In the genomic region with DNA sequence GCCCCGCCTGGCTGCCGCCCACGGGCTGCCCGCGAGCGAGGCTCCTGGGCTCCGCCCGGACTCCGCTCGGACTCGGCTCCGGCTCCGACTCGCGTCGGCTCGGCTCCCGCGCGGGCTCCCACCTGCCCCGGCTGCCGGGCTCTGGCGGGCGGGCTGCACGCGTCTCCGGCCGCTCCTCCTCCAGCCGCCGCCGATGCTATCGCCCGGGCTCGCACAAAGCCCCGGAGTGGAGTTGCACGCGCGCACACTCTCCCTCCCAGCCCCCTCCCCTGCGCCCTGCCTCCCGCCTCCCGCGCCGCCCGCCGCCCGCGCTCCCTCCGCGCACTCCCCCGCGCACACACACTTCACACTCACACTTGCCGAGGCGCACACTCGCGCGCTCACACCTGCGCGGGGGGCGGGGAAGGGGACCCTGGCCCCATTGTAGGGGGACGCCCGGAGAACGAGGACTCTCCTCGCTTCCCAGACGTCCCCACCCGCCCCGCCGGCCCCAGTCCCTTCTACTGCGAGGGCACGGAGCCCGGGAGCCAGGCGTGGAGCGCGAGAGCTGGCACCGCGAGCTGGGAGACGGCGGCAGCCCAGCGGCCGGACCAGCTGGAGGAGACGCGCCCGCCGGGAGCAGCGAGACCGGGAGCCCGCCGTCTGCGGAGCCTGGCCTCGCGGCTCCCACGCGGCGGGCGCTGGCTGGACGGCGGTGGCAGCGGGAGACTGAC, we compare ENCODE assay signal across 2 cellular contexts.
TF ChIP-seq lines count a peak whose summit lies in the region.

A gene (minus strand): TSS at position 215 of the 713 bp plus-strand sequence. CDS start 407 bp downstream, outside the sequence.

TF ChIP-seq in HEK293T, 16 proteins besides CTCF, POLR2A, EP300 and RAD21:
- no peak for TF ChIP-seq NFRKB (IDR thresholded peaks at IDR 0.05)
- TF ChIP-seq FOXM1 (IDR thresholded peaks at IDR 0.05; ENCODE audit: borderline replicate concordance) = no peak

TF ChIP-seq in HepG2, 621 proteins besides CTCF, POLR2A, EP300 and RAD21:
- no peak for TF ChIP-seq SRSF4 (IDR thresholded peaks at IDR 0.05; ENCODE audit: low read depth, low read length, poor library complexity, severe bottlenecking)
- TF ChIP-seq, protein P1, sequence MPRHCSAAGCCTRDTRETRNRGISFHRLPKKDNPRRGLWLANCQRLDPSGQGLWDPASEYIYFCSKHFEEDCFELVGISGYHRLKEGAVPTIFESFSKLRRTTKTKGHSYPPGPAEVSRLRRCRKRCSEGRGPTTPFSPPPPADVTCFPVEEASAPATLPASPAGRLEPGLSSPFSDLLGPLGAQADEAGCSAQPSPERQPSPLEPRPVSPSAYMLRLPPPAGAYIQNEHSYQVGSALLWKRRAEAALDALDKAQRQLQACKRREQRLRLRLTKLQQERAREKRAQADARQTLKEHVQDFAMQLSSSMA (CRISPR knock-in tag; IDR thresholded peaks at IDR 0.05) = no peak
- no peak for TF ChIP-seq ZNF253 (CRISPR knock-in tag; IDR thresholded peaks at IDR 0.05; ENCODE audit: borderline replicate concordance)
- TF ChIP-seq, protein P2, sequence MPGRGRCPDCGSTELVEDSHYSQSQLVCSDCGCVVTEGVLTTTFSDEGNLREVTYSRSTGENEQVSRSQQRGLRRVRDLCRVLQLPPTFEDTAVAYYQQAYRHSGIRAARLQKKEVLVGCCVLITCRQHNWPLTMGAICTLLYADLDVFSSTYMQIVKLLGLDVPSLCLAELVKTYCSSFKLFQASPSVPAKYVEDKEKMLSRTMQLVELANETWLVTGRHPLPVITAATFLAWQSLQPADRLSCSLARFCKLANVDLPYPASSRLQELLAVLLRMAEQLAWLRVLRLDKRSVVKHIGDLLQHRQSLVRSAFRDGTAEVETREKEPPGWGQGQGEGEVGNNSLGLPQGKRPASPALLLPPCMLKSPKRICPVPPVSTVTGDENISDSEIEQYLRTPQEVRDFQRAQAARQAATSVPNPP (CRISPR knock-in tag; IDR thresholded peaks at IDR 0.05) = no peak
- TF ChIP-seq, protein P3, sequence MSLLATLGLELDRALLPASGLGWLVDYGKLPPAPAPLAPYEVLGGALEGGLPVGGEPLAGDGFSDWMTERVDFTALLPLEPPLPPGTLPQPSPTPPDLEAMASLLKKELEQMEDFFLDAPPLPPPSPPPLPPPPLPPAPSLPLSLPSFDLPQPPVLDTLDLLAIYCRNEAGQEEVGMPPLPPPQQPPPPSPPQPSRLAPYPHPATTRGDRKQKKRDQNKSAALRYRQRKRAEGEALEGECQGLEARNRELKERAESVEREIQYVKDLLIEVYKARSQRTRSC (CRISPR knock-in tag; IDR thresholded peaks at IDR 0.05; ENCODE audit: low read depth) = no peak
- TF ChIP-seq ZNF761 (CRISPR knock-in tag; conservative IDR thresholded peaks at IDR 0.05) = no peak
- no peak for TF ChIP-seq ZC3H4 (CRISPR knock-in tag; IDR thresholded peaks at IDR 0.05; ENCODE audit: borderline replicate concordance)
- no peak for TF ChIP-seq ZNF121 (CRISPR knock-in tag; IDR thresholded peaks at IDR 0.05)
- no peak for TF ChIP-seq ZFP36 (IDR thresholded peaks at IDR 0.05; ENCODE audit: borderline replicate concordance, low read depth, low read length, partially characterized antibody)
